In the genomic region with DNA sequence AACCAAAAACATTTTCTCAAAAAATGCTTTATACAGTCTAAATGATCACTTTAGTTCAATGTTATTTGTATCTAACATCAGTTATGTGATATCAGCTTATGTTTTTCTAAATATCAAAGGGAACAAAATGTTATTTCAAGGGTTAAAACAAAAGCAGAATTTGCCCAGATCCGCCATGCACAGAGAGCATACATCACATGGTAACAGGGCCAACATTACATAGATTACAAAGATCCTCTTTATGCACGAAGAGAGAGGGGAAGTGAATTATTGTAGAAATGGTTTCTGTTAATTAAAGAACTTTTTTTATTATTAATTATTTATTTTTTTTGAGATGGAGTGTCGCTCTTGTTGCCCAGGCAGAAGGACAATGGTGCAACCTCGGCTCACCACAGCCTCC, we compare ENCODE assay signal across 19 cellular contexts.
DNase-seq lines count a peak whose midpoint lies in the region; ATAC-seq and TF ChIP-seq lines count a peak whose summit lies in the region.
"Had no signal": no experiment of that assay in that cellular context is flagged by ENCODE, and none has a peak within 500 bp of the region (broad histone marks: within the 10 kb centered on the region; RNA-seq: fewer than 3 reads in every experiment).

No MANE protein-coding gene starts in this region.

- no peaks in the 10 kb centered on the region for H3K36me3 Mint-ChIP-seq in CD8-positive, alpha-beta memory T cell
- H3K36me3 Mint-ChIP-seq: CD8-positive, alpha-beta T cell had no signal

- H3K4me1 Mint-ChIP-seq in CD8-positive, alpha-beta memory T cell = no peaks in the 10 kb centered on the region
- H3K4me1 Mint-ChIP-seq: B cell had no signal

- H3K9me3 Mint-ChIP-seq in CD8-positive, alpha-beta memory T cell = peaks cover 0 to 9% (median 2%) of the 10 kb centered on the region in 5 donors

- H3K4me1 ChIP-seq in neutrophil (ENCODE audit: control insufficient read depth in 1 of 2, insufficient read depth in 1 of 2, low read depth in 1 of 2, low read length in 1 of 2) (peaks cover 37 to 52% of the 10 kb centered on the region in 2 experiments), upper lobe of right lung (no peaks in the 10 kb centered on the region)
- H3K4me1 ChIP-seq in CD8-positive, alpha-beta memory T cell (ENCODE audit: insufficient read depth, low read length) = no peaks in the 10 kb centered on the region
- H3K4me1 ChIP-seq: A549; BLaER1 treated with 17β-estradiol and CSF1 and Interleukin-3, amounts not matched to agents 10 nM and 100 nM; Caco-2 had no signal

- no peak for TF ChIP-seq CTCF in neutrophil (IDR thresholded peaks at IDR 0.05)
- TF ChIP-seq CTCF in upper lobe of right lung (IDR thresholded peaks at IDR 0.05) = no peak

- H3K27me3 ChIP-seq in neutrophil = no peaks in the 10 kb centered on the region
- H3K27me3 ChIP-seq in upper lobe of right lung = no peaks in the 10 kb centered on the region
- no peaks in the 10 kb centered on the region for H3K27me3 ChIP-seq in CD8-positive, alpha-beta memory T cell (ENCODE audit: insufficient read depth, low read length, poor library complexity, severe bottlenecking)
- H3K27me3 ChIP-seq: BLaER1 treated with 17β-estradiol and CSF1 and Interleukin-3, amounts not matched to agents 10 nM and 100 nM had no signal

- H3K36me3 ChIP-seq in neutrophil (no peaks in the 10 kb centered on the region), upper lobe of right lung (no peaks in the 10 kb centered on the region)
- H3K36me3 ChIP-seq in CD8-positive, alpha-beta memory T cell (ENCODE audit: insufficient read depth, low read length) = no peaks in the 10 kb centered on the region
- H3K36me3 ChIP-seq: BLaER1 treated with 17β-estradiol and CSF1 and Interleukin-3, amounts not matched to agents 10 nM and 100 nM had no signal

- H3K9me3 ChIP-seq in neutrophil (no peaks in the 10 kb centered on the region), upper lobe of right lung (no peaks in the 10 kb centered on the region)
- no peaks in the 10 kb centered on the region for H3K9me3 ChIP-seq in CD8-positive, alpha-beta memory T cell (ENCODE audit: low read length)
- H3K9me3 ChIP-seq: A549, Caco-2 had no signal

- no peak overlapping the region for H3K27ac Mint-ChIP-seq in CD8-positive, alpha-beta memory T cell
- H3K27ac Mint-ChIP-seq: B cell; CD4-positive, alpha-beta T cell; CD8-positive, alpha-beta T cell had no signal

- H3K27me3 Mint-ChIP-seq in CD8-positive, alpha-beta memory T cell = peaks cover 0 to 1% of the 10 kb centered on the region in 2 donors
- H3K27me3 Mint-ChIP-seq: B cell; CD4-positive, alpha-beta T cell had no signal

- ATAC-seq in upper lobe of right lung (peak; percentile 45), GM21576 (IDR thresholded peaks at IDR 0.05; ENCODE audit: unreplicated experiment) (no peak), HG03139 (IDR thresholded peaks at IDR 0.05; ENCODE audit: unreplicated experiment) (no peak)
- ATAC-seq: A549; CD8-positive, alpha-beta T cell had no signal

- CTCF ChIA-PET in CD8-positive, alpha-beta memory T cell (lab: Charles Lee) = no interaction called here

- POLR2A ChIA-PET in CD8-positive, alpha-beta memory T cell (lab: Charles Lee) = no interaction called here

- peak overlapping the region; percentile 83 for H3K27ac ChIP-seq in neutrophil
- no peak overlapping the region for H3K27ac ChIP-seq in upper lobe of right lung
- H3K27ac ChIP-seq in CD8-positive, alpha-beta memory T cell (ENCODE audit: low read depth, low read length) = no peak overlapping the region
- H3K27ac ChIP-seq: 22Rv1; A549; BLaER1 treated with 17β-estradiol and CSF1 and Interleukin-3, amounts not matched to agents 10 nM and 100 nM; C4-2B had no signal

- intact Hi-C loops in upper lobe of right lung (cut with DNase I) = no loop called here

- peak; percentile 32 for DNase-seq in COLO829 (ENCODE audit: low spot score)
- peak; percentile 54 for DNase-seq in epidermal melanocyte (ENCODE audit: insufficient read length, low spot score)
- no peak for DNase-seq in upper lobe of right lung
- DNase-seq in CD8-positive, alpha-beta memory T cell = no peak
- DNase-seq: AML-193; Caco-2; Calu3; CD4-positive, alpha-beta T cell; CD8-positive, alpha-beta T cell; DMS79 treated with DMSO at 0.1 percent for 48 hours; GF-D8 had no signal

- no peak overlapping the region for H3K4me3 Mint-ChIP-seq in CD8-positive, alpha-beta memory T cell
- H3K4me3 Mint-ChIP-seq: B cell; CD4-positive, alpha-beta T cell; CD8-positive, alpha-beta T cell had no signal

- H3K4me3 ChIP-seq in neutrophil (ENCODE audit: low read depth in 1 of 2, low read length in 1 of 2) = no peak overlapping the region
- H3K4me3 ChIP-seq in upper lobe of right lung = no peak overlapping the region
- H3K4me3 ChIP-seq in CD8-positive, alpha-beta memory T cell (ENCODE audit: low read length) = no peak overlapping the region
- H3K4me3 ChIP-seq: A549; BLaER1 treated with 17β-estradiol and CSF1 and Interleukin-3, amounts not matched to agents 10 nM and 100 nM had no signal

Comparison
In these comparisons a context has a peak if more than half of its experiments do, and no peak if none do; other contexts are left out.
1. DNase-seq: peak in COLO829 (single experiment) and epidermal melanocyte (single experiment); none in upper lobe of right lung (single experiment) and CD8-positive, alpha-beta memory T cell (0 of 5).